In genomic region chr1:58545591-58546519, GRCh38 we compare ENCODE assay signal across 8 cellular contexts. TPM values are rescaled to one million over a fixed set of nuclear protein-coding genes. Genes with fewer than 3 reads are reported as not detected.
A peak's percentile ranks its signal among the peaks of the same experiment; 100 is the strongest.
DNase-seq lines count a peak whose midpoint lies in the region; ATAC-seq lines count a peak whose summit lies in the region.

No MANE protein-coding gene starts in this region.

- H3K27me3 ChIP-seq in SJSA1 (replicated peaks) (no peaks in the 10 kb centered on the region), neuron (ENCODE audit: insufficient read depth, low read length) (no peaks in the 10 kb centered on the region), stomach smooth muscle (ENCODE audit: control insufficient read depth in 1 of 2, insufficient read depth in 2 of 2, low read length in 2 of 2) (no peaks in the 10 kb centered on the region)

- ATAC-seq in GM21786 (IDR thresholded peaks at IDR 0.05; ENCODE audit: unreplicated experiment), result peak; percentile 50

- H3K36me3 ChIP-seq in SJSA1 (no peaks in the 10 kb centered on the region), neuron (ENCODE audit: insufficient read depth, low read length) (no peaks in the 10 kb centered on the region), stomach smooth muscle (ENCODE audit: control insufficient read depth in 2 of 2, insufficient read depth in 2 of 2, low read length in 2 of 2) (no peaks in the 10 kb centered on the region)

- H3K4me1 ChIP-seq in SJSA1 (replicated peaks), result peaks cover 12% of the 10 kb centered on the region; the same call in 1 of the 2 replicates
- H3K4me1 ChIP-seq in neuron (ENCODE audit: insufficient read depth, low read length), result peaks cover 8% of the 10 kb centered on the region
- H3K4me1 ChIP-seq in stomach smooth muscle (ENCODE audit: control insufficient read depth, insufficient read depth, low read length), result no peaks in the 10 kb centered on the region

- peak overlapping the region; percentile 62 for H3K4me3 ChIP-seq in SJSA1
- peak overlapping the region; percentile 64 for H3K4me3 ChIP-seq in neuron (ENCODE audit: low read length)
- H3K4me3 ChIP-seq in stomach smooth muscle (ENCODE audit: low read length in 2 of 2), result peak overlapping the region; percentile 78 to 85

- peak overlapping the region; percentile 79 for H3K27ac ChIP-seq in SJSA1
- H3K27ac ChIP-seq in stomach smooth muscle (ENCODE audit: low read length), result peak overlapping the region; percentile 96

- H3K9ac ChIP-seq in stomach smooth muscle (ENCODE audit: low read length in 2 of 2), result peak overlapping the region; percentile 88 to 91

- H2AFZ ChIP-seq in neuron (ENCODE audit: low read depth, low read length), result peak overlapping the region; percentile 28

- H3K9me3 ChIP-seq in SJSA1 (replicated peaks) (no peaks in the 10 kb centered on the region), neuron (ENCODE audit: low read length) (no peaks in the 10 kb centered on the region), stomach smooth muscle (ENCODE audit: control insufficient read depth in 2 of 2, low read length in 2 of 2) (no peaks in the 10 kb centered on the region)

- DNase-seq in DMS79 (lab: John Stamatoyannopoulos, UW) (peak; percentile 89), KG1 (lab: John Stamatoyannopoulos, UW) (peak; percentile 64), SJSA1 (ENCODE audit: low read depth in 1 of 2, low spot score in 2 of 2) (peak; percentile 69 to 73), foreskin melanocyte (peak; percentile 73)
- DNase-seq in activated naive CD4-positive, alpha-beta T cell treated with Interleukin-2 at 50 U/mL for 16 hours, result peak; percentile 82

RNA-seq across cellular contexts. Expression of gene OMA1, which starts 0.7 kb away (rescaled TPM):
- total RNA-seq in SJSA1 (2014; rRNA removed; shearing (Covaris generic)), result 11.5 and 29.8 TPM in 2 replicates

RNA-seq across cellular contexts. Expression of gene TACSTD2, which starts 31.2 kb away (rescaled TPM):
- not detected in 2 replicates for total RNA-seq in SJSA1 (2014; rRNA removed; shearing (Covaris generic))

Comparison
In these comparisons a context has a peak if more than half of its experiments do, and no peak if none do; other contexts are left out.
1. Peak in every context shown above with its lines: DNase-seq, ATAC-seq, H3K4me3 ChIP-seq and H3K27ac ChIP-seq.